Comparison of ENCODE assay signal across 8 cellular contexts in the genomic region with DNA sequence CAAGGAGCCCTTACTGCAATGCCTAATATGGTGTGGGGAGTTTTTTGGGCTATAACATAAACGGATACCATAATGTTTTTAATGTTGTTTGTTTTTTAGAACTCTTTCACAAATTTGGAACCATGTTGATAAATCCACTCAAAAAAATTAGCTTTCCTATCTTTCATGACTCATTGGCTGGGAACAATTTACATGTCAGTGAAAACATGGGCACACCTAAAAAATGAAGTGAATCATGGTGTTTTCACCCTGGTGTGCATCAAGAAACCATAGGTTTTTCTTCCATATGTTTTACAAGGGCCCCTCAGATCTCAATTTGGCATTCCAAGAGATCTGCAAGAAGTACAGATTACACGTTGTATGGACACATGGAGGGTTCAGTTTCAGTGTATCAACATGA.
"Had no signal": no experiment of that assay in that cellular context is flagged by ENCODE, and none has a peak within 500 bp of the region (broad histone marks: within the 10 kb centered on the region; RNA-seq: fewer than 3 reads in every experiment).

No MANE protein-coding gene starts in this region.

- ATAC-seq: GM12878 had no signal

- H3K4me3 ChIP-seq: GM12878 had no signal

- FAIRE-seq: G401.6, GM12878, GM12891, GM12892, GM18507, GM19239 had no signal

- DNase-seq: GDM1, GF-D8 had no signal
